Comparison of ENCODE assay signal across 10 cellular contexts in genomic region chr3:16504242-16504641, GRCh38. TPM values are rescaled to one million over a fixed set of nuclear protein-coding genes. Genes with fewer than 3 reads are reported as not detected.
A peak's percentile ranks its signal among the peaks of the same experiment; 100 is the strongest.
DNase-seq lines count a peak whose midpoint lies in the region; ATAC-seq and TF ChIP-seq lines count a peak whose summit lies in the region.
"Had no signal": no experiment of that assay in that cellular context is flagged by ENCODE, and none has a peak within 500 bp of the region (broad histone marks: within the 10 kb centered on the region; RNA-seq: fewer than 3 reads in every experiment).

No MANE protein-coding gene starts in this region.

- H3K27ac Mint-ChIP-seq in activated T-cell treated with anti-CD3 and anti-CD28 coated beads, Interleukin-2, amount 50 U/mL, for 72 hours, result peak overlapping the region; percentile 88
- H3K27ac Mint-ChIP-seq in activated T-cell treated with anti-CD3 and anti-CD28 coated beads, Interleukin-2, amount 50 U/mL, for 24 hours, result no peak overlapping the region
- no peak overlapping the region for H3K27ac Mint-ChIP-seq in stimulated activated naive CD8-positive, alpha-beta T cell treated with anti-CD3 and anti-CD28 coated beads, Interleukin-15, amount 100 ng/mL, for 72 hours
- H3K27ac Mint-ChIP-seq in CD4-positive, alpha-beta memory T cell, result no peak overlapping the region

- H3K36me3 ChIP-seq in CD4-positive, alpha-beta memory T cell (ENCODE audit: insufficient read depth, low read length), result peaks cover 4% of the 10 kb centered on the region

- H3K4me3 ChIP-seq in NB4 (ENCODE audit: low read depth, low read length), result no peak overlapping the region
- H3K4me3 ChIP-seq in CD4-positive, alpha-beta memory T cell (ENCODE audit: low read length in 2 of 2), result no peak overlapping the region

- peaks cover 72% of the 10 kb centered on the region for H3K4me1 Mint-ChIP-seq in activated T-cell treated with anti-CD3 and anti-CD28 coated beads, Interleukin-2, amount 50 U/mL, for 72 hours (ENCODE audit: low read depth)
- H3K4me1 Mint-ChIP-seq in activated T-cell treated with anti-CD3 and anti-CD28 coated beads, Interleukin-2, amount 50 U/mL, for 24 hours (ENCODE audit: low read depth), result peaks cover 87% of the 10 kb centered on the region
- H3K4me1 Mint-ChIP-seq in stimulated activated naive CD8-positive, alpha-beta T cell treated with anti-CD3 and anti-CD28 coated beads, Interleukin-15, amount 100 ng/mL, for 72 hours, result peaks cover 85% of the 10 kb centered on the region
- H3K4me1 Mint-ChIP-seq in CD4-positive, alpha-beta memory T cell, result peaks cover 40 to 68% (median 47%) of the 10 kb centered on the region in 4 donors

- no peak for TF ChIP-seq CTCF in NB4 (IDR thresholded peaks at IDR 0.05; ENCODE audit: low read depth, low read length)

- H3K4me1 ChIP-seq in CD4-positive, alpha-beta memory T cell (ENCODE audit: insufficient read depth, low read length), result peaks cover 30% of the 10 kb centered on the region

- no peak for DNase-seq in activated T-cell treated with anti-CD3 and anti-CD28 coated beads, Interleukin-2, amount 50 U/mL, for 72 hours
- DNase-seq in activated T-cell treated with anti-CD3 and anti-CD28 coated beads, Interleukin-2, amount 50 U/mL, for 24 hours, result no peak
- peak; percentile 7 for DNase-seq in NB4 (ENCODE audit: low read depth)
- DNase-seq in stimulated activated naive CD8-positive, alpha-beta T cell treated with anti-CD3 and anti-CD28 coated beads, Interleukin-15, amount 100 ng/mL, for 72 hours, result no peak
- DNase-seq in ecto neural progenitor cell (ENCODE audit: low spot score), result no peak
- DNase-seq in G401 (ENCODE audit: low spot score), result no peak
- DNase-seq in CD4-positive, alpha-beta memory T cell, result no peak
- DNase-seq: KG1, T1000 had no signal

- H3K27me3 ChIP-seq in CD4-positive, alpha-beta memory T cell (ENCODE audit: insufficient read depth, low read length), result no peaks in the 10 kb centered on the region

- ATAC-seq in activated T-cell treated with anti-CD3 and anti-CD28 coated beads, Interleukin-2, amount 50 U/mL, for 72 hours (replicated peaks in 1 of 2), result peak; percentile 43 to 60
- peak; percentile 67 for ATAC-seq in HG02840 (IDR thresholded peaks at IDR 0.05; ENCODE audit: low FRiP score, unreplicated experiment)
- ATAC-seq in stimulated activated naive CD8-positive, alpha-beta T cell treated with anti-CD3 and anti-CD28 coated beads, Interleukin-15, amount 100 ng/mL, for 72 hours, result peak; percentile 68

- H3K36me3 Mint-ChIP-seq in activated T-cell treated with anti-CD3 and anti-CD28 coated beads, Interleukin-2, amount 50 U/mL, for 72 hours (ENCODE audit: insufficient read depth in 2 of 2), result peaks cover 30 to 51% of the 10 kb centered on the region in 2 donors
- H3K36me3 Mint-ChIP-seq in activated T-cell treated with anti-CD3 and anti-CD28 coated beads, Interleukin-2, amount 50 U/mL, for 24 hours (ENCODE audit: low read depth), result peaks cover 83% of the 10 kb centered on the region
- peaks cover 30 to 37% of the 10 kb centered on the region in 2 donors for H3K36me3 Mint-ChIP-seq in CD4-positive, alpha-beta memory T cell

- H3K4me3 Mint-ChIP-seq in activated T-cell treated with anti-CD3 and anti-CD28 coated beads, Interleukin-2, amount 50 U/mL, for 72 hours, result peak overlapping the region in 1 of 2 donors; percentile 17
- H3K4me3 Mint-ChIP-seq in activated T-cell treated with anti-CD3 and anti-CD28 coated beads, Interleukin-2, amount 50 U/mL, for 24 hours, result no peak overlapping the region
- no peak overlapping the region for H3K4me3 Mint-ChIP-seq in stimulated activated naive CD8-positive, alpha-beta T cell treated with anti-CD3 and anti-CD28 coated beads, Interleukin-15, amount 100 ng/mL, for 72 hours
- H3K4me3 Mint-ChIP-seq in CD4-positive, alpha-beta memory T cell, result no peak overlapping the region

- H3K9me3 ChIP-seq in CD4-positive, alpha-beta memory T cell (ENCODE audit: control insufficient read depth in 1 of 2, low read length in 2 of 2), result no peaks in the 10 kb centered on the region

- no peak overlapping the region for H3K27ac ChIP-seq in CD4-positive, alpha-beta memory T cell (ENCODE audit: low read depth, low read length)

- POLR2A ChIA-PET in CD4-positive, alpha-beta memory T cell (lab: Charles Lee; ENCODE audit: partially characterized antibody), result interaction anchor here (1.2 kb wide), 1 partner anchor 8 kb away, joined by 5 read pairs; no protein-coding TSS in a partner anchor

- TF ChIP-seq POLR2A in NB4 (IDR thresholded peaks at IDR 0.05; ENCODE audit: extremely low read depth, insufficient read length), result no peak

- H3K9me3 Mint-ChIP-seq in activated T-cell treated with anti-CD3 and anti-CD28 coated beads, Interleukin-2, amount 50 U/mL, for 72 hours, result peaks cover 3 to 5% of the 10 kb centered on the region in 2 donors
- no peaks in the 10 kb centered on the region for H3K9me3 Mint-ChIP-seq in activated T-cell treated with anti-CD3 and anti-CD28 coated beads, Interleukin-2, amount 50 U/mL, for 24 hours
- H3K9me3 Mint-ChIP-seq in stimulated activated naive CD8-positive, alpha-beta T cell treated with anti-CD3 and anti-CD28 coated beads, Interleukin-15, amount 100 ng/mL, for 72 hours, result no peaks in the 10 kb centered on the region
- H3K9me3 Mint-ChIP-seq in CD4-positive, alpha-beta memory T cell, result peaks cover 0 to 2% (median 0%) of the 10 kb centered on the region in 8 donors

- intact Hi-C loops in CD4-positive, alpha-beta memory T cell (cut with micrococcal nuclease), result no loop called here

- H3K27me3 Mint-ChIP-seq in activated T-cell treated with anti-CD3 and anti-CD28 coated beads, Interleukin-2, amount 50 U/mL, for 72 hours (ENCODE audit: low read depth), result no peaks in the 10 kb centered on the region
- no peaks in the 10 kb centered on the region for H3K27me3 Mint-ChIP-seq in activated T-cell treated with anti-CD3 and anti-CD28 coated beads, Interleukin-2, amount 50 U/mL, for 24 hours
- no peaks in the 10 kb centered on the region for H3K27me3 Mint-ChIP-seq in stimulated activated naive CD8-positive, alpha-beta T cell treated with anti-CD3 and anti-CD28 coated beads, Interleukin-15, amount 100 ng/mL, for 72 hours
- H3K27me3 Mint-ChIP-seq in CD4-positive, alpha-beta memory T cell, result no peaks in the 10 kb centered on the region

- in situ Hi-C loops in G401 (cut with HindIII; ENCODE audit: low sequenced_read_pairs), result no loop called here

- CTCF ChIA-PET in CD4-positive, alpha-beta memory T cell (lab: Charles Lee; ENCODE audit: partially characterized antibody), result interaction anchor here (1.5 kb wide), 1 partner anchor 238 kb away, joined by 3 read pairs; no protein-coding TSS in a partner anchor

RNA-seq across cellular contexts. Expression of gene RFTN1, which starts 9.3 kb away (rescaled TPM):
- 100 to 1,000 TPM; 128 to 132 TPM for total RNA-seq in activated T-cell treated with anti-CD3 and anti-CD28 coated beads, Interleukin-2, amount 50 U/mL, for 72 hours
- total RNA-seq in G401 (2014; rRNA removed; shearing (Covaris generic)), result 11.6 and 21.3 TPM in 2 replicates
- 10 to 100 TPM; 47.1 to 59.7 TPM for total RNA-seq in CD4-positive, alpha-beta memory T cell
- 10 to 100 TPM; 38.3 to 57.0 TPM for polyA plus RNA-seq in CD4-positive, alpha-beta memory T cell
